ENCODE assay signal across 1 cellular context in genomic region chr19:49086296-49086695, GRCh38.
A peak's percentile ranks its signal among the peaks of the same experiment; 100 is the strongest.
TF ChIP-seq lines count a peak whose summit lies in the region.

No MANE protein-coding gene starts in this region.

TF ChIP-seq in HepG2, 621 proteins besides CTCF, POLR2A, EP300 and RAD21:
- no peak for TF ChIP-seq ZNF547 (CRISPR knock-in tag; IDR thresholded peaks at IDR 0.05)
- TF ChIP-seq ZNF430 (CRISPR knock-in tag; IDR thresholded peaks at IDR 0.05) = 0 out of 2 replicates have a peak, but pooled peaks have one; percentile 55
- 0 out of 2 replicates have a peak, but pooled peaks have one; percentile 26 for TF ChIP-seq ZNF572 (CRISPR knock-in tag; IDR thresholded peaks at IDR 0.05)
- TF ChIP-seq CSRNP2 (CRISPR knock-in tag; conservative IDR thresholded peaks at IDR 0.05; ENCODE audit: low read depth) = no peak
- no peak for TF ChIP-seq ZIK1 (CRISPR knock-in tag; IDR thresholded peaks at IDR 0.05; ENCODE audit: borderline replicate concordance, low read depth)
